In genomic region chr2:178286636-178287035, GRCh38 we compare ENCODE assay signal across 29 cellular contexts.
"Had no signal": no experiment of that assay in that cellular context is flagged by ENCODE, and none has a peak within 500 bp of the region (broad histone marks: within the 10 kb centered on the region; RNA-seq: fewer than 3 reads in every experiment).

No MANE protein-coding gene starts in this region.

- DNase-seq: activated CD4-positive, alpha-beta memory T cell treated with anti-CD3 and anti-CD28 coated beads for 36 hours; activated CD4-positive, alpha-beta T cell treated with anti-CD3 and anti-CD28 coated beads for 36 hours; activated CD4-positive, alpha-beta T cell treated with anti-CD3 and anti-CD28 coated beads, Interleukin-2, amount 10 ng/mL, durations not matched to agents 24 days and 14 days; activated CD4-positive, CD25-positive, alpha-beta regulatory T cell; activated CD4-positive, CD25-positive, alpha-beta regulatory T cell treated with anti-CD3 and anti-CD28 coated beads, Interleukin-2, amount 50 U/mL, for 72 hours; activated CD8-positive, alpha-beta memory T cell treated with anti-CD3 and anti-CD28 coated beads, Interleukin-2, amount 10 ng/mL, durations not matched to agents 7 days and 5 days; activated CD8-positive, alpha-beta memory T cell treated with anti-CD3 and anti-CD28 coated beads, Interleukin-2, amount 50 U/mL, for 4 hours; activated CD8-positive, alpha-beta T cell treated with anti-CD3 and anti-CD28 coated beads, Interleukin-2, amount 10 ng/mL, durations not matched to agents 7 days and 5 days; activated effector memory CD4-positive, alpha-beta T cell treated with anti-CD3 and anti-CD28 coated beads, Interleukin-2, amount 50 U/mL, for 16 hours; activated naive CD4-positive, alpha-beta T cell treated with anti-CD3 and anti-CD28 coated beads for 36 hours; activated naive CD8-positive, alpha-beta T cell treated with anti-CD3 and anti-CD28 coated beads for 36 hours; activated naive CD8-positive, alpha-beta T cell treated with anti-CD3 and anti-CD28 coated beads, Interleukin-2, amount 50 U/mL, for 24 hours; activated T-cell treated with anti-CD3 and anti-CD28 coated beads, Interleukin-2, amount 50 U/mL, for 1 hour; activated T-cell treated with anti-CD3 and anti-CD28 coated beads, Interleukin-2, amount 50 U/mL, for 48 hours; adrenal gland; amygdala; aorta; body of pancreas; caudate nucleus; cortex of kidney; dermis blood vessel endothelial cell; effector CD8-positive, alpha-beta T cell; foreskin melanocyte; heart right ventricle; T-helper 1 cell; T-helper 17 cell; T1000 had no signal

- H3K9me3 ChIP-seq: adrenal gland, body of pancreas, esophagus muscularis mucosa, gastroesophageal sphincter had no signal

- H3K27ac ChIP-seq: adrenal gland, body of pancreas, esophagus muscularis mucosa, gastroesophageal sphincter, heart right ventricle had no signal

- H3K4me3 ChIP-seq: adrenal gland, body of pancreas, esophagus muscularis mucosa, gastroesophageal sphincter, heart right ventricle had no signal

- H3K36me3 ChIP-seq: adrenal gland, esophagus muscularis mucosa, gastroesophageal sphincter, heart right ventricle had no signal

- ATAC-seq: activated CD4-positive, alpha-beta T cell treated with anti-CD3 and anti-CD28 coated beads for 36 hours; activated CD8-positive, alpha-beta memory T cell treated with anti-CD3 and anti-CD28 coated beads, Interleukin-2, amount 10 ng/mL, durations not matched to agents 7 days and 5 days; activated CD8-positive, alpha-beta T cell treated with anti-CD3 and anti-CD28 coated beads, Interleukin-2, amount 10 ng/mL, durations not matched to agents 7 days and 5 days; activated naive CD8-positive, alpha-beta T cell treated with anti-CD3 and anti-CD28 coated beads, Interleukin-2, amount 50 U/mL, for 24 hours; body of pancreas; gastroesophageal sphincter; heart right ventricle; T-helper 17 cell had no signal

- H3K27me3 ChIP-seq: adrenal gland, body of pancreas, esophagus muscularis mucosa, gastroesophageal sphincter, heart right ventricle had no signal

- H3K4me1 ChIP-seq: adrenal gland, body of pancreas, gastroesophageal sphincter had no signal
